24 cellular contexts compared by ENCODE assay signal in genomic region chr10:60490013-60490412, GRCh38.
DNase-seq lines count a peak whose midpoint lies in the region; ATAC-seq and TF ChIP-seq lines count a peak whose summit lies in the region.
"Had no signal": no experiment of that assay in that cellular context is flagged by ENCODE, and none has a peak within 500 bp of the region (broad histone marks: within the 10 kb centered on the region; RNA-seq: fewer than 3 reads in every experiment).

No MANE protein-coding gene starts in this region.

- TF ChIP-seq CTCF in AG04449 (IDR thresholded peaks at IDR 0.05; ENCODE audit: insufficient read depth, low read length, missing control alignments): no peak

- H3K4me3 Mint-ChIP-seq in activated T-cell treated with anti-CD3 and anti-CD28 coated beads, Interleukin-2, amount 50 U/mL, for 4 hours: no peak overlapping the region
- H3K4me3 Mint-ChIP-seq: activated B cell treated with CpG ODN at 0.5 μM for 24 hours; activated CD4-positive, alpha-beta memory T cell treated with anti-CD3 and anti-CD28 coated beads, Interleukin-2, amount 10 ng/mL, durations not matched to agents 7 days and 5 days; CD4-positive, CD25-positive, alpha-beta regulatory T cell; memory B cell; naive thymus-derived CD4-positive, alpha-beta T cell had no signal

- no peaks in the 10 kb centered on the region for H3K27me3 Mint-ChIP-seq in activated T-cell treated with anti-CD3 and anti-CD28 coated beads, Interleukin-2, amount 50 U/mL, for 4 hours (ENCODE audit: low read depth)
- H3K27me3 Mint-ChIP-seq: activated CD4-positive, alpha-beta memory T cell treated with anti-CD3 and anti-CD28 coated beads, Interleukin-2, amount 10 ng/mL, durations not matched to agents 7 days and 5 days; CD4-positive, CD25-positive, alpha-beta regulatory T cell; naive thymus-derived CD4-positive, alpha-beta T cell had no signal

- H3K4me1 Mint-ChIP-seq in activated T-cell treated with anti-CD3 and anti-CD28 coated beads, Interleukin-2, amount 50 U/mL, for 4 hours (ENCODE audit: low read depth): peaks cover 11% of the 10 kb centered on the region
- H3K4me1 Mint-ChIP-seq: activated B cell treated with CpG ODN at 0.5 μM for 24 hours; CD4-positive, CD25-positive, alpha-beta regulatory T cell had no signal

- ATAC-seq in esophagus mucosa (no peak), GM19023 (IDR thresholded peaks at IDR 0.05; ENCODE audit: unreplicated experiment) (no peak)
- ATAC-seq in activated T-cell treated with anti-CD3 and anti-CD28 coated beads, Interleukin-2, amount 50 U/mL, for 4 hours: no peak
- ATAC-seq: GM12878; naive thymus-derived CD4-positive, alpha-beta T cell had no signal

- CTCF ChIA-PET in AG04449 (lab: Yijun Ruan, JAX): no interaction called here

- H3K9me3 Mint-ChIP-seq in activated T-cell treated with anti-CD3 and anti-CD28 coated beads, Interleukin-2, amount 50 U/mL, for 4 hours: no peaks in the 10 kb centered on the region
- H3K9me3 Mint-ChIP-seq: activated B cell treated with CpG ODN at 0.5 μM for 24 hours; activated CD4-positive, alpha-beta memory T cell treated with anti-CD3 and anti-CD28 coated beads, Interleukin-2, amount 10 ng/mL, durations not matched to agents 7 days and 5 days; memory B cell had no signal

- peak; percentile 47 for DNase-seq in AG04449 (ENCODE audit: low read depth, low spot score)
- DNase-seq in M059J (ENCODE audit: low read depth): peak; percentile 35
- peak; percentile 81 for DNase-seq in astrocyte of the hippocampus (ENCODE audit: low read depth, low spot score)
- DNase-seq in kidney glomerular epithelial cell (lab: John Stamatoyannopoulos, UW): peak; percentile 53
- DNase-seq in retina: no peak
- no peak for DNase-seq in activated T-cell treated with anti-CD3 and anti-CD28 coated beads, Interleukin-2, amount 50 U/mL, for 4 hours
- DNase-seq: activated B cell treated with CpG ODN at 0.5 μM for 24 hours; activated CD4-positive, alpha-beta memory T cell treated with anti-CD3 and anti-CD28 coated beads, Interleukin-2, amount 10 ng/mL, durations not matched to agents 7 days and 5 days; activated T-cell treated with anti-CD3 and anti-CD28 coated beads for 4 hours; CD4-positive, CD25-positive, alpha-beta regulatory T cell; DMS53; GOT3; Karpas-422; naive thymus-derived CD4-positive, alpha-beta T cell; NCI-H1105; NCI-H2081; NCI-H446 treated with DMSO at 0.1 percent for 48 hours; sigmoid colon had no signal

- POLR2A ChIA-PET in AG04449 (lab: Yijun Ruan, JAX): no interaction called here

- H3K36me3 Mint-ChIP-seq in activated T-cell treated with anti-CD3 and anti-CD28 coated beads, Interleukin-2, amount 50 U/mL, for 4 hours (ENCODE audit: insufficient read depth): peaks cover 3% of the 10 kb centered on the region

- H3K4me3 ChIP-seq in AG04449 (ENCODE audit: low read depth, low read length): no peak overlapping the region
- H3K4me3 ChIP-seq: GM12878, hepatocyte, sigmoid colon, suprapubic skin had no signal

Comparison
In these comparisons a context has a peak if more than half of its experiments do, and no peak if none do; other contexts are left out.
1. DNase-seq: peak in AG04449 (single experiment), M059J (single experiment), astrocyte of the hippocampus (single experiment) and kidney glomerular epithelial cell (single experiment); none in retina (single experiment) and activated T-cell treated with anti-CD3 and anti-CD28 coated beads, Interleukin-2, amount 50 U/mL, for 4 hours (single experiment).